26 cellular contexts compared by ENCODE assay signal in the genomic region with DNA sequence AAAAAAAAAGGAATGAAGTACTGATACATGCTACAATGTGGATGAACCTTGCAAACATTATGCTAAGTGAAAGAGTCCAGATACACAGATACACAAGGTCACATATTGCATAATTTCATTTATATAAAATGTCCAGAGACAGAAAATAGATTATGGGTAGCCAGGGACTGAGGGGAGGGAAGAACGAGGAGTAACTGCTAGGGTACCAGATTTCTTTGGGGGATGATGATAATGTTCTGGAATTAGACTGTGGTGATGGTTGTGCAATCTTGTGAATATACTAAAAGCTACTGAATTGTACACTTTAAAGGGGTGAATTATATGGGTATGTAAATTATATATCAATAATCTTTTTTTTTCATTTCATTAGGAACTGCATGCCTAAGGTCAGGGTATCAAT.
"Had no signal": no experiment of that assay in that cellular context is flagged by ENCODE, and none has a peak within 500 bp of the region (broad histone marks: within the 10 kb centered on the region; RNA-seq: fewer than 3 reads in every experiment).

No MANE protein-coding gene starts in this region.

- ATAC-seq: esophagus mucosa; gastrocnemius medialis; left lobe of liver; natural killer cell treated with Interleukin-12 subunit alpha and Interleukin-12 subunit beta and Interleukin-15 and Interleukin-18, amount 100 ng/mL, for 72 hours; sciatic nerve; stimulated activated memory B cell treated with anti-CD40 and anti-IgM and Interleukin-4, amounts not matched to agents 10 μg/mL and 1 μg/mL and 100 μg/mL, for 72 hours had no signal

- H3K27ac ChIP-seq: colonic mucosa, epithelial cell of prostate, gastrocnemius medialis, neutrophil, parathyroid adenoma, prostate gland, right atrium auricular region, thoracic aorta, tibial nerve, upper lobe of left lung had no signal

- H3K9ac ChIP-seq: parathyroid adenoma had no signal

- H3K4me1 Mint-ChIP-seq: endodermal cell; neural crest cell; stimulated activated memory B cell treated with anti-CD40 and anti-IgM and Interleukin-4, amounts not matched to agents 10 μg/mL and 1 μg/mL and 100 μg/mL, for 72 hours had no signal

- H3K9me3 ChIP-seq: colonic mucosa, gastrocnemius medialis, neutrophil, prostate gland, right atrium auricular region, thoracic aorta, tibial nerve, upper lobe of left lung had no signal

- H3K27me3 Mint-ChIP-seq: dendritic cell treated with granulocyte-macrophage colony-stimulating factor and Interleukin-4, amounts not matched to agents 40 ng/mL and 50 ng/mL, for 4 days; memory B cell; stimulated activated memory B cell treated with anti-CD40 and anti-IgM and Interleukin-4, amounts not matched to agents 10 μg/mL and 1 μg/mL and 100 μg/mL, for 72 hours; stimulated activated naive CD8-positive, alpha-beta T cell treated with anti-CD3 and anti-CD28 coated beads, Interleukin-15, Interleukin-2, amounts not matched to agents 100 ng/mL and 50 ng/mL, for 24 hours had no signal

- H3K27me3 ChIP-seq: colonic mucosa, gastrocnemius medialis, neutrophil, right atrium auricular region, tibial nerve, upper lobe of left lung had no signal

- H3K9me3 Mint-ChIP-seq: dendritic cell treated with granulocyte-macrophage colony-stimulating factor and Interleukin-4, amounts not matched to agents 40 ng/mL and 50 ng/mL, for 4 days; memory B cell; natural killer cell treated with Interleukin-12 subunit alpha and Interleukin-12 subunit beta and Interleukin-15 and Interleukin-18, amount 100 ng/mL, for 72 hours; neural crest cell; stimulated activated memory B cell treated with anti-CD40 and anti-IgM and Interleukin-4, amounts not matched to agents 10 μg/mL and 1 μg/mL and 100 μg/mL, for 72 hours; stimulated activated naive CD8-positive, alpha-beta T cell treated with anti-CD3 and anti-CD28 coated beads, Interleukin-15, Interleukin-2, amounts not matched to agents 100 ng/mL and 50 ng/mL, for 24 hours had no signal

- H2AFZ ChIP-seq: parathyroid adenoma had no signal

- DNase-seq: colonic mucosa; effector CD8-positive, alpha-beta T cell; endodermal cell; gastrocnemius medialis; head of caudate nucleus; kidney; stimulated activated CD4-positive, alpha-beta T cell treated with anti-CD3 and anti-CD28 coated beads, Interleukin-2, amount 100 ng/mL, for 24 hours; stimulated activated CD4-positive, alpha-beta T cell treated with anti-CD3 and anti-CD28 coated beads, Interleukin-4, amount 100 ng/mL, for 4 hours; upper lobe of left lung had no signal

- H3K4me3 ChIP-seq: colonic mucosa, gastrocnemius medialis, lung, prostate gland, right atrium auricular region, thoracic aorta, tibial nerve, upper lobe of left lung had no signal

- H3K27ac Mint-ChIP-seq: dendritic cell treated with granulocyte-macrophage colony-stimulating factor and Interleukin-4, amounts not matched to agents 40 ng/mL and 50 ng/mL, for 4 days; endodermal cell; natural killer cell treated with Interleukin-12 subunit alpha and Interleukin-12 subunit beta and Interleukin-15 and Interleukin-18, amount 100 ng/mL, for 72 hours; stimulated activated memory B cell treated with anti-CD40 and anti-IgM and Interleukin-4, amounts not matched to agents 10 μg/mL and 1 μg/mL and 100 μg/mL, for 72 hours; stimulated activated naive CD8-positive, alpha-beta T cell treated with anti-CD3 and anti-CD28 coated beads, Interleukin-15, Interleukin-2, amounts not matched to agents 100 ng/mL and 50 ng/mL, for 24 hours had no signal

- H3K4me3 Mint-ChIP-seq: dendritic cell treated with granulocyte-macrophage colony-stimulating factor and Interleukin-4, amounts not matched to agents 40 ng/mL and 50 ng/mL, for 4 days; endodermal cell; memory B cell; natural killer cell treated with Interleukin-12 subunit alpha and Interleukin-12 subunit beta and Interleukin-15 and Interleukin-18, amount 100 ng/mL, for 72 hours; neural crest cell; stimulated activated memory B cell treated with anti-CD40 and anti-IgM and Interleukin-4, amounts not matched to agents 10 μg/mL and 1 μg/mL and 100 μg/mL, for 72 hours; stimulated activated naive CD8-positive, alpha-beta T cell treated with anti-CD3 and anti-CD28 coated beads, Interleukin-15, Interleukin-2, amounts not matched to agents 100 ng/mL and 50 ng/mL, for 24 hours had no signal

- H3K36me3 Mint-ChIP-seq: memory B cell; natural killer cell treated with Interleukin-12 subunit alpha and Interleukin-12 subunit beta and Interleukin-15 and Interleukin-18, amount 100 ng/mL, for 72 hours; stimulated activated memory B cell treated with anti-CD40 and anti-IgM and Interleukin-4, amounts not matched to agents 10 μg/mL and 1 μg/mL and 100 μg/mL, for 72 hours had no signal

- H3K4me1 ChIP-seq: colonic mucosa, gastrocnemius medialis, parathyroid adenoma, prostate gland, right atrium auricular region, tibial nerve, upper lobe of left lung had no signal

- H3K79me2 ChIP-seq: parathyroid adenoma had no signal

- H3K36me3 ChIP-seq: colonic mucosa, gastrocnemius medialis, neutrophil, prostate gland, right atrium auricular region, thoracic aorta, tibial nerve, upper lobe of left lung had no signal
